8 cellular contexts compared by ENCODE assay signal in the genomic region with DNA sequence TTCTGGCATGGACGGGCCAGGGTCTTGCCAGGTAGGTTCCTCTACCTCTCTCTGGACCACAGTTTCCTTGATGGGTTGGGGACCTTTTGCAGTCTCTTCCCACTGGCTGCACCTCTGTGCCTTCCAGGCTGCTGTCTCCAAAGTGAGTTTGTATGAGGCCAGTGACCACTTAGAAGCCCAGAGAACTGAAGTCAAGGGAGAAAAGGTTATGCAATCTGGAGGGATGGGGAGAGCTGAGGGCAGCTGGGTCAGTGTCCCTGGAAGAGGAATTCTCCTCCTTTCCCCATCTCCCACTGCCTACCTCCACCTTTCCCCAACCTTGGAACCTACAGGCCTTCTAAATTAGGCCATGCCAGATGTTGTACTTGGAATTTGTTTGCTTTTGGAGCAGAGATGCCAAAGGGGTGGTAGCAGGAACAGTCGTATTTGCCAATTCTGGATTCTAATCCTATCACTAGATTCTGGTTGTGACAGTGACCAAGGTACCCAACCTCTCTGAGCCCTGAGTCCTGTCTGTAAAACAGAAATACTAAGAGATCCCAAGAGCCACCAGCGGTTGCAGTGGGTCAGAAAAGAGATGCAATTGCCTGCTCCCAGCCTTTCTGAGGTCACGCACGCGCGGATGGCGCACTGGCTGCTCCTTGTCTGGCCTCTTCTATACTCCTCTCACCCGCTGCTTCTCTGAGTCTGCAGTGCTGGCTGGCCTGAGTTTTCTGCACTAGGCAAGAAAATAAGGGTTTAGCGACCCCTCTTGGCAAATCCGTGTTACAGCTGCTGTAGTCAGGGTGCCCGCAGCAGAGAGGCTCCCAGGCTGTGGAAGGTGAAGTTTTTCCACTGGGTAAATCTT. TPM values are rescaled to one million over a fixed set of nuclear protein-coding genes. Genes with fewer than 3 reads are reported as not detected.
DNase-seq lines count a peak whose midpoint lies in the region; ATAC-seq and TF ChIP-seq lines count a peak whose summit lies in the region.

No MANE protein-coding gene starts in this region.

- no peak for TF ChIP-seq POLR2A in uterus (IDR thresholded peaks at IDR 0.05)

- peak; percentile 69 for ATAC-seq in HG03354 (IDR thresholded peaks at IDR 0.05; ENCODE audit: poor library complexity, severe bottlenecking, unreplicated experiment)
- peak; percentile 90 for ATAC-seq in activated CD8-positive, alpha-beta T cell treated with anti-CD3 and anti-CD28 coated beads for 36 hours

- no peak overlapping the region for H3K4me3 Mint-ChIP-seq in activated CD8-positive, alpha-beta T cell treated with anti-CD3 and anti-CD28 coated beads for 36 hours
- no peak overlapping the region for H3K4me3 Mint-ChIP-seq in nephron

- no peak overlapping the region for H3K27ac Mint-ChIP-seq in activated CD8-positive, alpha-beta T cell treated with anti-CD3 and anti-CD28 coated beads for 36 hours
- peak overlapping the region in 2 of 3 experiments; percentile 43 to 78 for H3K27ac Mint-ChIP-seq in nephron

- H3K4me3 ChIP-seq in fibroblast of the aortic adventitia (ENCODE audit: low read depth, low read length) (no peak overlapping the region), uterus (no peak overlapping the region)

- CTCF ChIA-PET in activated CD8-positive, alpha-beta T cell treated with anti-CD3 and anti-CD28 coated beads for 36 hours (lab: Charles Lee): interaction anchor here (1.0 to 1.9 kb wide), 4 partner anchors 8 to 211 kb away, joined by 3 to 9 read pairs (median 3); no protein-coding TSS in a partner anchor

- no peaks in the 10 kb centered on the region for H3K36me3 ChIP-seq in uterus

- POLR2A ChIA-PET in activated CD8-positive, alpha-beta T cell treated with anti-CD3 and anti-CD28 coated beads for 36 hours (lab: Charles Lee): no interaction called here

- peaks cover 7 to 8% of the 10 kb centered on the region in 2 donors for H3K4me1 ChIP-seq in uterus

- H3K27ac ChIP-seq in uterus: peak overlapping the region; percentile 33 to 58

- DNase-seq in ACHN (peak; percentile 71), GM13977 (ENCODE audit: low spot score) (peak; percentile 47), NCI-H446 treated with DMSO at 0.1 percent for 48 hours (lab: John Stamatoyannopoulos, UW) (peak; percentile 49), fibroblast of the aortic adventitia (ENCODE audit: low read depth) (peak; percentile 91), uterus (peak; percentile 84 to 92)
- DNase-seq in activated CD8-positive, alpha-beta T cell treated with anti-CD3 and anti-CD28 coated beads for 36 hours: peak; percentile 60

- no peaks in the 10 kb centered on the region for H3K9me3 ChIP-seq in uterus

- H3K27me3 ChIP-seq in uterus: no peaks in the 10 kb centered on the region

- TF ChIP-seq CTCF in GM13977 (IDR thresholded peaks at IDR 0.05; ENCODE audit: extremely low read depth, insufficient read depth, missing control alignments) (peak; percentile 80), fibroblast of the aortic adventitia (IDR thresholded peaks at IDR 0.05; ENCODE audit: insufficient read depth, low read length) (peak; percentile 92), nephron (IDR thresholded peaks at IDR 0.05; ENCODE audit: unreplicated experiment in 3 of 3) (peak; percentile 85 to 90 (median 87)), uterus (IDR thresholded peaks at IDR 0.05) (peak; percentile 86 to 97 (median 92))
- TF ChIP-seq CTCF in activated CD8-positive, alpha-beta T cell treated with anti-CD3 and anti-CD28 coated beads for 36 hours (IDR thresholded peaks at IDR 0.05): peak; percentile 51

- H3K4me1 Mint-ChIP-seq in activated CD8-positive, alpha-beta T cell treated with anti-CD3 and anti-CD28 coated beads for 36 hours (ENCODE audit: low read depth): no peaks in the 10 kb centered on the region
- H3K4me1 Mint-ChIP-seq in nephron: peaks cover 22% of the 10 kb centered on the region

- peaks cover 7% of the 10 kb centered on the region for H3K27me3 Mint-ChIP-seq in activated CD8-positive, alpha-beta T cell treated with anti-CD3 and anti-CD28 coated beads for 36 hours
- H3K27me3 Mint-ChIP-seq in nephron (ENCODE audit: low read depth): peaks cover 28% of the 10 kb centered on the region

- intact Hi-C loops in activated CD8-positive, alpha-beta T cell treated with anti-CD3 and anti-CD28 coated beads for 36 hours (cut with micrococcal nuclease): loop anchor here (2.0 kb wide), 1 partner anchor 146 kb away; no protein-coding TSS in a partner anchor
- intact Hi-C loops in uterus (cut with DNase I; ENCODE audit: low total_unique reads): loop anchor here (5.0 kb wide), 2 partner anchors 90 to 150 kb away; no protein-coding TSS in a partner anchor

- in situ Hi-C loops in ACHN (cut with HindIII; ENCODE audit: low pct_ligation_motif_present, low pct_unique_long_range_greater_than_20kb, low sequenced_read_pairs) (no loop called here), GM13977 (cut with MboI; ENCODE audit: low pct_unique_long_range_greater_than_20kb, low sequenced_read_pairs, unreplicated experiment) (loop anchor here (10.0 kb wide), 1 partner anchor 152 kb away; the partner anchor contains the start of gene ALKBH3)

- no peaks in the 10 kb centered on the region for H3K36me3 Mint-ChIP-seq in activated CD8-positive, alpha-beta T cell treated with anti-CD3 and anti-CD28 coated beads for 36 hours (ENCODE audit: low read depth)
- H3K36me3 Mint-ChIP-seq in nephron (ENCODE audit: low read depth): no peaks in the 10 kb centered on the region

- H3K9me3 Mint-ChIP-seq in activated CD8-positive, alpha-beta T cell treated with anti-CD3 and anti-CD28 coated beads for 36 hours: peaks cover 9% of the 10 kb centered on the region
- peaks cover 7% of the 10 kb centered on the region for H3K9me3 Mint-ChIP-seq in nephron

RNA-seq across cellular contexts. Expression of gene ACCSL, which starts 10.7 kb away (rescaled TPM):
- not detected for total RNA-seq in activated CD8-positive, alpha-beta T cell treated with anti-CD3 and anti-CD28 coated beads for 36 hours
- total RNA-seq in fibroblast of the aortic adventitia (ENCODE audit: low replicate concordance) (not detected in 2 replicates), uterus (not detected)

RNA-seq across cellular contexts. Expression of gene ACCS, which starts 29.0 kb away (rescaled TPM):
- total RNA-seq in activated CD8-positive, alpha-beta T cell treated with anti-CD3 and anti-CD28 coated beads for 36 hours: 1 to 10 TPM; 6.7 to 7.1 TPM
- total RNA-seq in fibroblast of the aortic adventitia (ENCODE audit: low replicate concordance) (10.8 and 39.4 TPM in 2 replicates), uterus (10 to 100 TPM; 13.1 to 49.4 (median 27.0) TPM)

RNA-seq across cellular contexts. Expression of gene EXT2, which starts 58.4 kb away (rescaled TPM):
- 10 to 100 TPM; 20.0 to 20.2 TPM for total RNA-seq in activated CD8-positive, alpha-beta T cell treated with anti-CD3 and anti-CD28 coated beads for 36 hours
- total RNA-seq in fibroblast of the aortic adventitia (ENCODE audit: low replicate concordance) (100 and 148 TPM in 2 replicates), uterus (100 to 1,000 TPM in 1 of 4 donors, 10 to 100 TPM in 3; 52.6 to 116 (median 81.3) TPM)
